Comparison of ENCODE assay signal across 11 cellular contexts in genomic region chr4:38387348-38387747, GRCh38.
DNase-seq lines count a peak whose midpoint lies in the region; ATAC-seq, FAIRE-seq and TF ChIP-seq lines count a peak whose summit lies in the region.
"Had no signal": no experiment of that assay in that cellular context is flagged by ENCODE, and none has a peak within 500 bp of the region (broad histone marks: within the 10 kb centered on the region; RNA-seq: fewer than 3 reads in every experiment).

No MANE protein-coding gene starts in this region.

- no peak overlapping the region for H3K4me2 ChIP-seq in fibroblast of lung (ENCODE audit: extremely low read depth, insufficient read depth, low read length)
- H3K4me2 ChIP-seq: BLaER1 had no signal

- no peaks in the 10 kb centered on the region for H3K36me3 ChIP-seq in fibroblast of lung (ENCODE audit: control insufficient read depth, insufficient read depth, low read length)
- no peaks in the 10 kb centered on the region for H3K36me3 ChIP-seq in pancreas
- H3K36me3 ChIP-seq: BLaER1 had no signal

- H3K9me3 ChIP-seq in fibroblast of lung (ENCODE audit: control insufficient read depth, insufficient read depth, low read depth, low read length), result no peaks in the 10 kb centered on the region
- H3K9me3 ChIP-seq in pancreas, result no peaks in the 10 kb centered on the region

- H3K27me3 ChIP-seq in fibroblast of lung (ENCODE audit: control insufficient read depth, insufficient read depth, low read length), result no peaks in the 10 kb centered on the region
- H3K27me3 ChIP-seq in pancreas, result no peaks in the 10 kb centered on the region
- H3K27me3 ChIP-seq: BLaER1 had no signal

- no peaks in the 10 kb centered on the region for H4K20me1 ChIP-seq in fibroblast of lung (ENCODE audit: control insufficient read depth, extremely low read depth, insufficient read depth, low read length)
- H4K20me1 ChIP-seq: BLaER1 had no signal

- H3K4me3 ChIP-seq in fibroblast of lung (replicated peaks in 1 of 4; ENCODE audit: control extremely low read depth in 1 of 4, insufficient read depth in 1 of 4, low read depth in 3 of 4, low read length in 4 of 4) (no peak overlapping the region), pancreas (no peak overlapping the region)
- H3K4me3 ChIP-seq: BLaER1 had no signal

- no peak overlapping the region for H2AFZ ChIP-seq in fibroblast of lung (ENCODE audit: low read length)

- intact Hi-C loops in pancreas (cut with DNase I), result loop anchor here in 2 of 3 donors (10.0 kb wide), 3 partner anchors 63 to 287 kb away; partner anchors contain the start of gene KLF3 (in 1 of the 2)

- no peaks in the 10 kb centered on the region for H3K79me2 ChIP-seq in fibroblast of lung (ENCODE audit: control insufficient read depth, insufficient read depth, low read length)

- 52 to 78% methylated on average over 1 of the region's 1 CpG for WGBS in pancreas, 2 donors

- ATAC-seq in pancreas, result peak; percentile 47 to 64 (median 56)
- no peak for ATAC-seq in HG03378 (IDR thresholded peaks at IDR 0.05; ENCODE audit: unreplicated experiment)
- ATAC-seq in GM18519 (IDR thresholded peaks at IDR 0.05; ENCODE audit: low FRiP score, unreplicated experiment), result no peak

- no peak for FAIRE-seq in pancreas (lab: Jason Lieb, UNC)

- no peaks in the 10 kb centered on the region for H3K4me1 ChIP-seq in fibroblast of lung (ENCODE audit: control insufficient read depth, extremely low read depth, insufficient read depth, low read length)
- peaks cover 18 to 33% (median 32%) of the 10 kb centered on the region in 3 donors for H3K4me1 ChIP-seq in pancreas

- DNase-seq in DMS53 treated with DMSO at 0.1 percent for 48 hours (lab: John Stamatoyannopoulos, UW; ENCODE audit: unreplicated experiment) (peak; percentile 16), NCI-H226 (peak; percentile 90), fibroblast of lung (ENCODE audit: low read depth in 2 of 2) (peak; percentile 48 to 92), pancreas (peak in 4 of 6 donors; percentile 36 to 80 (median 51)), NCI-H1417 treated with DMSO at 0.1 percent for 48 hours (lab: John Stamatoyannopoulos, UW) (no peak), NAMALWA (ENCODE audit: low spot score) (no peak)
- DNase-seq: stimulated activated CD4-positive, alpha-beta T cell treated with anti-CD3 and anti-CD28 coated beads, Interleukin-4, amount 100 ng/mL, for 24 hours had no signal

- H3K9ac ChIP-seq in fibroblast of lung (ENCODE audit: insufficient read depth, low read length), result no peak overlapping the region
- H3K9ac ChIP-seq: BLaER1 had no signal

- TF ChIP-seq CTCF in fibroblast of lung (conservative IDR thresholded peaks at IDR 0.05 in 1 of 2, IDR thresholded peaks at IDR 0.05 in 1 of 2; ENCODE audit: low read depth in 1 of 2, low read length in 2 of 2) (no peak), pancreas (IDR thresholded peaks at IDR 0.05) (no peak)

- H3K27ac ChIP-seq in fibroblast of lung (ENCODE audit: insufficient read depth, low read length) (no peak overlapping the region), pancreas (peak overlapping the region in 3 of 4 donors; percentile 22 to 73 (median 59))
- H3K27ac ChIP-seq: BLaER1, VCaP had no signal

Comparison
In these comparisons a context has a peak if more than half of its experiments do, and no peak if none do; other contexts are left out.
1. DNase-seq: peak in DMS53 treated with DMSO at 0.1 percent for 48 hours (single experiment), NCI-H226 (single experiment), fibroblast of lung (2 of 2) and pancreas (4 of 6); none in NCI-H1417 treated with DMSO at 0.1 percent for 48 hours (single experiment) and NAMALWA (single experiment).
2. ATAC-seq: peak in pancreas (4 of 4); none in HG03378 (single experiment) and GM18519 (single experiment).